In the genomic region with DNA sequence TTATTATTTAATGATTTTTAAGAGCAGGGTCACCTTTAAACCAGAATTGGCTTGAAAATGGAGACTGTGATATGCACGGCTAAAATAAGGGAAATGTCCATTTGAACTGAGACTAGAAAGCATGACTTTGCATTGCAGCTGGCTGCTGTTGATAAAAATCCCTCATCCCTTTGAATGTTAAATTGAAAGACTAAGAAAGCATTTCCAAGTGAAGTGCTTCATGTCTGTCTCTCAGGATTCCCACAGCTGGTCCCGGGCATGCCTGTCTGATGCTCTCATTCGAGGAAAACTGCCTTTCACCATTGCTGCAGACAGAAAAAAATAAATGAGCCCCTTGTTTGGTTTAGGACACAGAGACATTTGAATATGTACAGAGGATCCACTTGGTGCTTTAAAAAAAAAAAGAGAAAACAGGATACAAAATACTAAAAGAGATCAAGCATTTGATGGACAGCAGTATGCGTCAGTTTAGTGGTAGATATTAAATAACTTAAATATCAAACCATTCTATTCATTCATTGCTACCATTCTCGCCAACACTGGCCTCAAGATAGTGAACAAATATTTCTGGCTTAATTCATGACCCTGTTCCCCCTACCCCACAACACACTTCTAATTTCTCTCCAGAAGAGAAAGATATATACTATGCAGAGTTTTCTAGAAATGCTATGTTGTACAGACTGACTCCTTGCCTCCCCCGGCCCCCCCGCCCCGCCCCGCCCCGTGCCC, we compare ENCODE assay signal across 10 cellular contexts. TPM values are rescaled to one million over a fixed set of nuclear protein-coding genes. Genes with fewer than 3 reads are reported as not detected.
A peak's percentile ranks its signal among the peaks of the same experiment; 100 is the strongest.
DNase-seq lines count a peak whose midpoint lies in the region; ATAC-seq and TF ChIP-seq lines count a peak whose summit lies in the region.
"Had no signal": no experiment of that assay in that cellular context is flagged by ENCODE, and none has a peak within 500 bp of the region (broad histone marks: within the 10 kb centered on the region; RNA-seq: fewer than 3 reads in every experiment).

No MANE protein-coding gene starts in this region.

- CTCF ChIA-PET in activated naive CD4-positive, alpha-beta T cell treated with anti-CD3 and anti-CD28 coated beads for 36 hours (lab: Charles Lee): no interaction called here

- intact Hi-C loops in activated naive CD4-positive, alpha-beta T cell treated with anti-CD3 and anti-CD28 coated beads for 36 hours (cut with micrococcal nuclease): loop anchor here (1.0 to 5.0 kb wide), 2 partner anchors 55 to 76 kb away; a partner anchor contains a TSS

- DNase-seq in activated naive CD4-positive, alpha-beta T cell treated with anti-CD3 and anti-CD28 coated beads for 36 hours: no peak
- DNase-seq in T-helper 17 cell (no peak), GM19240 (ENCODE audit: insufficient read length, low spot score) (no peak), endodermal cell (no peak)
- DNase-seq: HCEC 1CT, NCI-H82 had no signal

- H3K9me3 Mint-ChIP-seq in activated naive CD4-positive, alpha-beta T cell treated with anti-CD3 and anti-CD28 coated beads, Interleukin-2, amount 50 U/mL, for 24 hours: no peaks in the 10 kb centered on the region
- H3K9me3 Mint-ChIP-seq in activated naive CD4-positive, alpha-beta T cell treated with anti-CD3 and anti-CD28 coated beads for 36 hours: no peaks in the 10 kb centered on the region
- no peaks in the 10 kb centered on the region for H3K9me3 Mint-ChIP-seq in endodermal cell

- peaks cover 27% of the 10 kb centered on the region for H3K4me1 Mint-ChIP-seq in activated naive CD4-positive, alpha-beta T cell treated with anti-CD3 and anti-CD28 coated beads, Interleukin-2, amount 50 U/mL, for 24 hours
- H3K4me1 Mint-ChIP-seq in activated naive CD4-positive, alpha-beta T cell treated with anti-CD3 and anti-CD28 coated beads for 36 hours (ENCODE audit: low read depth): peaks cover 19% of the 10 kb centered on the region
- H3K4me1 Mint-ChIP-seq in T-helper 17 cell: peaks cover 9% of the 10 kb centered on the region
- H3K4me1 Mint-ChIP-seq in endodermal cell: peaks cover 15% of the 10 kb centered on the region

- H3K27ac ChIP-seq in muscle layer of duodenum (ENCODE audit: low read length): no peak overlapping the region
- no peak overlapping the region for H3K27ac ChIP-seq in endodermal cell (ENCODE audit: low read depth, low read length)

- ATAC-seq in T-helper 17 cell: no peak
- no peak for ATAC-seq in HG03039 (IDR thresholded peaks at IDR 0.05; ENCODE audit: unreplicated experiment)
- no peak for ATAC-seq in HG03571 (IDR thresholded peaks at IDR 0.05; ENCODE audit: unreplicated experiment)

- no peak overlapping the region for H3K27ac Mint-ChIP-seq in activated naive CD4-positive, alpha-beta T cell treated with anti-CD3 and anti-CD28 coated beads, Interleukin-2, amount 50 U/mL, for 24 hours
- no peak overlapping the region for H3K27ac Mint-ChIP-seq in activated naive CD4-positive, alpha-beta T cell treated with anti-CD3 and anti-CD28 coated beads for 36 hours
- H3K27ac Mint-ChIP-seq in T-helper 17 cell (peak overlapping the region; percentile 95), endodermal cell (no peak overlapping the region)

- H3K27me3 Mint-ChIP-seq in activated naive CD4-positive, alpha-beta T cell treated with anti-CD3 and anti-CD28 coated beads, Interleukin-2, amount 50 U/mL, for 24 hours: no peaks in the 10 kb centered on the region
- no peaks in the 10 kb centered on the region for H3K27me3 Mint-ChIP-seq in activated naive CD4-positive, alpha-beta T cell treated with anti-CD3 and anti-CD28 coated beads for 36 hours (ENCODE audit: low read depth)
- H3K27me3 Mint-ChIP-seq in T-helper 17 cell (peaks cover 6% of the 10 kb centered on the region), endodermal cell (ENCODE audit: insufficient read depth) (no peaks in the 10 kb centered on the region)

- TF ChIP-seq CTCF in endodermal cell (conservative IDR thresholded peaks at IDR 0.05): no peak

- no peaks in the 10 kb centered on the region for H3K9me3 ChIP-seq in T-helper 17 cell (ENCODE audit: control insufficient read depth, low read length, poor library complexity, severe bottlenecking)
- H3K9me3 ChIP-seq in muscle layer of duodenum (ENCODE audit: control insufficient read depth in 1 of 2, low read length in 2 of 2): no peaks in the 10 kb centered on the region
- no peaks in the 10 kb centered on the region for H3K9me3 ChIP-seq in endodermal cell (ENCODE audit: control insufficient read depth, low read length)

- peaks cover 3% of the 10 kb centered on the region for H3K36me3 Mint-ChIP-seq in activated naive CD4-positive, alpha-beta T cell treated with anti-CD3 and anti-CD28 coated beads, Interleukin-2, amount 50 U/mL, for 24 hours
- H3K36me3 Mint-ChIP-seq in activated naive CD4-positive, alpha-beta T cell treated with anti-CD3 and anti-CD28 coated beads for 36 hours (ENCODE audit: low read depth): no peaks in the 10 kb centered on the region
- peaks cover 3% of the 10 kb centered on the region for H3K36me3 Mint-ChIP-seq in T-helper 17 cell (ENCODE audit: low read depth)
- no peaks in the 10 kb centered on the region for H3K36me3 Mint-ChIP-seq in endodermal cell (ENCODE audit: low read depth)

- H3K9ac ChIP-seq in endodermal cell (ENCODE audit: extremely low read depth, low read length, poor library complexity, severe bottlenecking): no peak overlapping the region

- WGBS in endodermal cell (ENCODE audit: insufficient coverage in 1 of 2, insufficient read length in 1 of 2), 2 experiments: 92 to 95% methylated on average over 7 to 9 of the region's 10 CpGs

- H3K27me3 ChIP-seq in muscle layer of duodenum (ENCODE audit: low read depth, low read length): no peaks in the 10 kb centered on the region
- H3K27me3 ChIP-seq in endodermal cell (ENCODE audit: control insufficient read depth, insufficient read depth, low read length, poor library complexity, severe bottlenecking): no peaks in the 10 kb centered on the region

- H3K36me3 ChIP-seq in muscle layer of duodenum (ENCODE audit: control insufficient read depth in 1 of 2, insufficient read depth in 2 of 2, low read length in 2 of 2): peaks cover 0 to 3% of the 10 kb centered on the region in 2 donors
- H3K36me3 ChIP-seq in endodermal cell (ENCODE audit: control insufficient read depth, insufficient read depth, low read length): peaks cover 28% of the 10 kb centered on the region

- H3K4me3 Mint-ChIP-seq in activated naive CD4-positive, alpha-beta T cell treated with anti-CD3 and anti-CD28 coated beads, Interleukin-2, amount 50 U/mL, for 24 hours: peak overlapping the region; percentile 71
- no peak overlapping the region for H3K4me3 Mint-ChIP-seq in activated naive CD4-positive, alpha-beta T cell treated with anti-CD3 and anti-CD28 coated beads for 36 hours
- peak overlapping the region; percentile 86 for H3K4me3 Mint-ChIP-seq in T-helper 17 cell
- H3K4me3 Mint-ChIP-seq in endodermal cell: no peak overlapping the region

- H3K4me1 ChIP-seq in muscle layer of duodenum (ENCODE audit: control insufficient read depth in 1 of 2, insufficient read depth in 2 of 2, low read length in 2 of 2) (no peaks in the 10 kb centered on the region), endodermal cell (ENCODE audit: control insufficient read depth, insufficient read depth, low read length) (no peaks in the 10 kb centered on the region)

- H3K4me3 ChIP-seq in muscle layer of duodenum (ENCODE audit: low read depth in 1 of 2, low read length in 2 of 2) (peak overlapping the region; percentile 26 to 41), endodermal cell (ENCODE audit: low read length) (no peak overlapping the region)

RNA-seq across cellular contexts. Expression of a gene that starts 55.0 kb away (rescaled TPM):
- total RNA-seq in activated naive CD4-positive, alpha-beta T cell treated with anti-CD3 and anti-CD28 coated beads for 36 hours: 10 to 100 TPM; 25.4 to 27.1 TPM
- 10 to 100 TPM in 1 of 2 donors, 1 to 10 TPM in 1; 9.1 to 12.4 TPM for total RNA-seq in T-helper 17 cell
- total RNA-seq in endodermal cell: 10 to 100 TPM; 37.7 to 59.0 TPM
- polyA plus RNA-seq in endodermal cell (2013, experiment 1 of 2): 46.2 TPM
- 46.3 TPM for polyA plus RNA-seq in endodermal cell (2013, experiment 2 of 2)

Comparison
In these comparisons a context has a peak if more than half of its experiments do, and no peak if none do; other contexts are left out.
1. H3K4me3 Mint-ChIP-seq: peak in activated naive CD4-positive, alpha-beta T cell treated with anti-CD3 and anti-CD28 coated beads, Interleukin-2, amount 50 U/mL, for 24 hours (single experiment) and T-helper 17 cell (single experiment); none in activated naive CD4-positive, alpha-beta T cell treated with anti-CD3 and anti-CD28 coated beads for 36 hours (single experiment) and endodermal cell (single experiment).